Comparison of ENCODE assay signal across 1 cellular context in genomic region chr1:212457740-212458338, GRCh38.
TF ChIP-seq lines count a peak whose summit lies in the region.

No MANE protein-coding gene starts in this region.

TF ChIP-seq in GM12878, 131 proteins besides CTCF, POLR2A, EP300 and RAD21 (continued from another document):
- TF ChIP-seq PKNOX1 (IDR thresholded peaks at IDR 0.05) (no peak), RELA (IDR thresholded peaks at IDR 0.05; ENCODE audit: borderline replicate concordance, partially characterized antibody) (no peak), ATF2 (IDR thresholded peaks at IDR 0.05; ENCODE audit: low read length) (no peak), SMARCA5 (IDR thresholded peaks at IDR 0.05) (no peak), ZNF217 (IDR thresholded peaks at IDR 0.05) (no peak), SMC3 (IDR thresholded peaks at IDR 0.05; ENCODE audit: borderline replicate concordance, low read length) (peak; percentile 40; the same call in 1 of the 2 replicates), FOXM1 (IDR thresholded peaks at IDR 0.05; ENCODE audit: low read depth, low read length) (no peak), E2F4 (IDR thresholded peaks at IDR 0.05; ENCODE audit: low read depth, low read length) (no peak), RUNX3 (IDR thresholded peaks at IDR 0.05; ENCODE audit: low read length) (0 out of 2 replicates have a peak, but pooled peaks have one; percentile 12), PML (IDR thresholded peaks at IDR 0.05; ENCODE audit: low read length) (no peak)
